ENCODE assay signal across 17 cellular contexts in the genomic region with DNA sequence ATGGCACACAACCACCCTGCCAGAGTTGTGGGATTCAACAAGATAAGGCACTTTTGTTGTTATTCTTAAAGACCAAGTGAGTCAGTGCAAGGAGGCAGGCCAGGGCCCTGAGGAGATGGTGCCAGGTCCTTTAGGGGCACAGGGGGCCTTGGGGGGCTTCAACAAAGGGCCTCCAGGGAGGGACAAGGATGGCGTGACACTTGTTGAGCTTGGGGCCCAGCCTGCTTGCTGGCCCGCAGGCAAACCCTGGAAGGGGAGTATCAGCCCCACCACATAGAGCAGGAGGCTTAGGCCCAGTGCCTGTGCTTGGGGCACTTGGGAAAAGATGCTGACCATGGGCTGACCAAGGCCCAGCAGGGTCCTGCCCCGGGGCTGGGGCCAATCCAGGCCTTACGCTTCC.
"Had no signal": no experiment of that assay in that cellular context is flagged by ENCODE, and none has a peak within 500 bp of the region (broad histone marks: within the 10 kb centered on the region; RNA-seq: fewer than 3 reads in every experiment).

No MANE protein-coding gene starts in this region.

- H3K36me3 Mint-ChIP-seq: neural progenitor cell had no signal

- H3K9ac ChIP-seq: neural progenitor cell had no signal

- H3K27me3 Mint-ChIP-seq: activated naive CD8-positive, alpha-beta T cell had no signal

- H3K9me3 Mint-ChIP-seq: dendritic cell treated with granulocyte-macrophage colony-stimulating factor and Interleukin-4, amounts not matched to agents 40 ng/mL and 50 ng/mL, for 4 days; neural progenitor cell had no signal

- H3K9me3 ChIP-seq: left ventricle myocardium inferior, ovary, sigmoid colon, spleen, thyroid gland had no signal

- H3K4me3 ChIP-seq: left ventricle myocardium inferior, neural progenitor cell, ovary, sigmoid colon, spleen, thyroid gland had no signal

- H3K4me3 Mint-ChIP-seq: activated naive CD8-positive, alpha-beta T cell; dendritic cell treated with granulocyte-macrophage colony-stimulating factor and Interleukin-4, amounts not matched to agents 40 ng/mL and 50 ng/mL, for 4 days had no signal

- H3K36me3 ChIP-seq: brain microvascular endothelial cell, left ventricle myocardium inferior, neural progenitor cell, ovary, sigmoid colon, thyroid gland had no signal

- H3K27me3 ChIP-seq: ovary had no signal

- H3K4me2 ChIP-seq: neural progenitor cell had no signal

- H3K4me1 ChIP-seq: thyroid gland had no signal

- DNase-seq: activated T-cell treated with anti-CD3 and anti-CD28 coated beads, Interleukin-2, amount 50 U/mL, for 1 hour; anterior cingulate cortex; brain microvascular endothelial cell; effector memory CD4-positive, alpha-beta T cell; foreskin fibroblast; hypothalamus; left ventricle myocardium inferior; mesenchymal stem cell; ovary; sigmoid colon; spleen; stimulated activated CD4-positive, alpha-beta T cell treated with anti-CD3 and anti-CD28 coated beads, Interleukin-1b, Interleukin-23, amount 100 ng/mL, for 48 hours; T-helper 9 cell; thyroid gland had no signal

- H3K27ac ChIP-seq: brain microvascular endothelial cell, left ventricle myocardium inferior, neural progenitor cell, ovary, sigmoid colon, thyroid gland had no signal
